In the genomic region with DNA sequence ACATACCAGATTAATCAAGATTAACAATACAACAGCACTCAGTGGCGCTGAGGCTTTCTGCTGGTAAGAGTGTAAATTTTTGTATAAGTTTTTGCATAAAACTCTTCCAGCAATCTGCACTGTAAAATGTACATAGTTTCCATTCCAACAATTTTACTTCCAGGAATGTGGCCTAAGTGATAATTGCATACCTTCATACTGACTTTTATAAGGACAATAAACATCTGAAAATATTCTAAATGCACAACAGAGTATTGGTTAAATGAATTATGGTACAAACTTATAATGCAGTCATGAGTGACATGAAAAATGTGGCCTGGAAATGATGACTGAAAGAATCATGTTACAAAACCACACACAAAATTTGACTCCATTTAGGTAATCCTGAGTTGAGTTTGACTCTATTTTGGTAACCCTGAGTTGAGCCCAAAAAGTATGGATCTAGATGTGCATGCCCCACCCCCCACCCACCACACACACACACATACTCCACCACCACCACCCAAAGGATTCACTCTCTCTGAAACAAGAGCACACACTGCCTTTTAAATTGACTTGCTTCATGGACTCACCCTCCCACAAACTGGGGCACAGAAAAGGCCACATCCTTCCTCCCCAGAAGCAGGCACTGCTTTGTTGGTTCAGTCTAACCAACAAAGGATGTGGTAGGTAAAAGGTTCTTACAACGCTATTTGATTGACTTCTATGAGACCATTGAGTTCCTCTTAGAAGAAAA, we compare ENCODE assay signal across 9 cellular contexts.
DNase-seq lines count a peak whose midpoint lies in the region; ATAC-seq, FAIRE-seq and TF ChIP-seq lines count a peak whose summit lies in the region.
"Had no signal": no experiment of that assay in that cellular context is flagged by ENCODE, and none has a peak within 500 bp of the region (broad histone marks: within the 10 kb centered on the region; RNA-seq: fewer than 3 reads in every experiment).

No MANE protein-coding gene starts in this region.

- H3K27me3 ChIP-seq in HepG2 (ENCODE audit: control insufficient read depth in 1 of 2, insufficient read depth in 2 of 2, low read length in 2 of 2) = no peaks in the 10 kb centered on the region

- TF ChIP-seq CTCF in HepG2 (CRISPR knock-in tag; IDR thresholded peaks at IDR 0.05) = no peak

- CTCF ChIA-PET in HepG2 (lab: Yijun Ruan, JAX; ENCODE audit: low intra/inter-chr PET ratio, low total read pairs) = no interaction called here

- no peak overlapping the region for H3K4me2 ChIP-seq in HepG2 (ENCODE audit: low read depth, low read length)

- in situ Hi-C loops in HepG2 (cut with HindIII; ENCODE audit: extremely low pct_ligation_motif_present, low pct_unique_long_range_greater_than_20kb) = no loop called here

- H3K36me3 ChIP-seq in HepG2 (replicated peaks in 1 of 2; ENCODE audit: control insufficient read depth in 1 of 2, insufficient read depth in 2 of 2, low read length in 2 of 2) = peaks cover 4 to 25% of the 10 kb centered on the region in 2 experiments; a peak in 4 of 5 replicates

- H3K9ac ChIP-seq in HepG2 (ENCODE audit: insufficient read depth, low read depth, low read length) = no peak overlapping the region

- no peak overlapping the region for H3K4me3 ChIP-seq in HepG2 (replicated peaks in 1 of 3; ENCODE audit: insufficient read depth in 1 of 3, low read depth in 2 of 3, low read length in 3 of 3)

- no peak overlapping the region for H2AFZ ChIP-seq in HepG2 (ENCODE audit: low read length)

- no peak for TF ChIP-seq POLR2A in HepG2 (IDR thresholded peaks at IDR 0.05; ENCODE audit: insufficient read depth in 1 of 2, low read depth in 2 of 2, low read length in 2 of 2)

- H3K27ac ChIP-seq in HepG2 (ENCODE audit: extremely low read length, insufficient read depth, low read length) = no peak overlapping the region
- H3K27ac ChIP-seq: 22Rv1 had no signal

- no TSS peak for BruUV-seq in HepG2 (replicated peaks; lab: Mats Ljungman, UMichigan)

- 98% methylated on average over 2 of the region's 2 CpGs for WGBS in HepG2 (ENCODE audit: low lambda C conversion rate)

- H3K79me2 ChIP-seq in HepG2 (ENCODE audit: insufficient read depth, low read length) = no peaks in the 10 kb centered on the region

- intact Hi-C loops in HepG2 (cut with micrococcal nuclease; ENCODE audit: unreplicated experiment) = no loop called here

- TF ChIP-seq EP300 in HepG2 (IDR thresholded peaks at IDR 0.05; ENCODE audit: low read depth in 2 of 2, low read length in 2 of 2) (no peak), HepG2 (CRISPR knock-in tag; IDR thresholded peaks at IDR 0.05; ENCODE audit: borderline replicate concordance) (no peak)

- FAIRE-seq in HepG2 (lab: Jason Lieb, UNC) = no peak

- ATAC-seq in HG03432 (IDR thresholded peaks at IDR 0.05; ENCODE audit: unreplicated experiment) (peak; percentile 63), esophagus mucosa (peak; percentile 48), HepG2 (no peak)

- DNase-seq in NCI-H2081 (lab: John Stamatoyannopoulos, UW) (peak; percentile 9 to 12), NCI-H2081 treated with DMSO at 0.1 percent for 48 hours (lab: John Stamatoyannopoulos, UW) (no peak), HepG2 (ENCODE audit: low spot score) (no peak), cerebellar nuclear complex (lab: John Stamatoyannopoulos, UW) (no peak)
- peak; percentile 30 to 36 for DNase-seq in activated CD4-positive, alpha-beta T cell treated with anti-CD3 and anti-CD28 coated beads for 24 hours (ENCODE audit: low read depth in 2 of 2)
- DNase-seq in stimulated activated CD8-positive, alpha-beta memory T cell treated with anti-CD3 and anti-CD28 coated beads, Interleukin-4, amount 100 ng/mL, for 1 hour (ENCODE audit: low read depth in 2 of 2, low spot score in 1 of 2) = peak; percentile 16 to 32

- POLR2A ChIA-PET in HepG2 (lab: Yijun Ruan, JAX) = no interaction called here

- H3K4me1 ChIP-seq in HepG2 (ENCODE audit: insufficient read depth, low read length) = peaks cover 12% of the 10 kb centered on the region

- H3K9me3 ChIP-seq in HepG2 (ENCODE audit: low read length) = no peaks in the 10 kb centered on the region

- TF ChIP-seq RAD21 in HepG2 (CRISPR knock-in tag; IDR thresholded peaks at IDR 0.05) = no peak

- no peaks in the 10 kb centered on the region for H4K20me1 ChIP-seq in HepG2 (ENCODE audit: insufficient read depth, low read length)

TF ChIP-seq in HepG2, 621 proteins besides CTCF, POLR2A, EP300 and RAD21 (continues in another document):
- TF ChIP-seq NRL (CRISPR knock-in tag; IDR thresholded peaks at IDR 0.05; ENCODE audit: borderline replicate concordance) (no peak), FLYWCH1 (CRISPR knock-in tag; IDR thresholded peaks at IDR 0.05) (no peak), ZBTB42 (CRISPR knock-in tag; IDR thresholded peaks at IDR 0.05) (no peak), ZNF572 (CRISPR knock-in tag; IDR thresholded peaks at IDR 0.05) (no peak), MTA1 (CRISPR knock-in tag; IDR thresholded peaks at IDR 0.05; ENCODE audit: borderline replicate concordance) (no peak), SNAI1 (CRISPR knock-in tag; IDR thresholded peaks at IDR 0.05; ENCODE audit: borderline replicate concordance) (no peak), SP4 (CRISPR knock-in tag; IDR thresholded peaks at IDR 0.05) (no peak), NFYB (CRISPR knock-in tag; IDR thresholded peaks at IDR 0.05) (no peak), IKZF4 (CRISPR knock-in tag; IDR thresholded peaks at IDR 0.05; ENCODE audit: borderline replicate concordance, low read depth, not compliant biosample characterization) (no peak), ZNF850 (CRISPR knock-in tag; conservative IDR thresholded peaks at IDR 0.05) (no peak), HNRNPH1 (optimal IDR thresholded peaks at IDR 0.05; ENCODE audit: low read depth, low read length) (no peak), ZNF333 (CRISPR knock-in tag; IDR thresholded peaks at IDR 0.05; ENCODE audit: borderline replicate concordance) (no peak)
- TF ChIP-seq, protein P1, sequence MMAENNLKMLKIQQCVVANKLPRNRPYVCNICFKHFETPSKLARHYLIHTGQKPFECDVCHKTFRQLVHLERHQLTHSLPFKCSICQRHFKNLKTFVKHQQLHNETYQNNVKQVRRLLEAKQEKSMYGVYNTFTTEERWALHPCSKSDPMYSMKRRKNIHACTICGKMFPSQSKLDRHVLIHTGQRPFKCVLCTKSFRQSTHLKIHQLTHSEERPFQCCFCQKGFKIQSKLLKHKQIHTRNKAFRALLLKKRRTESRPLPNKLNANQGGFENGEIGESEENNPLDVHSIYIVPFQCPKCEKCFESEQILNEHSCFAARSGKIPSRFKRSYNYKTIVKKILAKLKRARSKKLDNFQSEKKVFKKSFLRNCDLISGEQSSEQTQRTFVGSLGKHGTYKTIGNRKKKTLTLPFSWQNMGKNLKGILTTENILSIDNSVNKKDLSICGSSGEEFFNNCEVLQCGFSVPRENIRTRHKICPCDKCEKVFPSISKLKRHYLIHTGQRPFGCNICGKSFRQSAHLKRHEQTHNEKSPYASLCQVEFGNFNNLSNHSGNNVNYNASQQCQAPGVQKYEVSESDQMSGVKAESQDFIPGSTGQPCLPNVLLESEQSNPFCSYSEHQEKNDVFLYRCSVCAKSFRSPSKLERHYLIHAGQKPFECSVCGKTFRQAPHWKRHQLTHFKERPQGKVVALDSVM (CRISPR knock-in tag; IDR thresholded peaks at IDR 0.05) = no peak
- TF ChIP-seq, protein P2, sequence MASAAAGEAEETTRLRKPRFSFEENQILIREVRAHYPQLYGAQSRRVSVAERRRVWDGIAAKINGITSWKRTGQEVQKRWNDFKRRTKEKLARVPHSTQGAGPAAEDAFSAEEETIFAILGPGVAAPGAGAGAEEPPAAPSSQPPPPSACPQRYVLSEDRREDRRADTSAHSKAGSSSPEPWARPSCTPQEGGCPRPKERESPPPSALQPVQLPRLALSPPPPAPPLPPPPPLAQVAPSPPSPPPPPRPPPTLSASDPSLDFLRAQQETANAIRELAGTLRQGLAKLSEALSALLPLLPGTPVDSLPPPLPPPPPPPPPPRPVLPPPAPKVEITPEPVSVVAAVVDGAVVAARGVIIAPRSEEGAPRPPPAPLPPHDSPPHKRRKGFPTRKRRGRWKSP (CRISPR knock-in tag; IDR thresholded peaks at IDR 0.05) = no peak
- TF ChIP-seq, protein P3, sequence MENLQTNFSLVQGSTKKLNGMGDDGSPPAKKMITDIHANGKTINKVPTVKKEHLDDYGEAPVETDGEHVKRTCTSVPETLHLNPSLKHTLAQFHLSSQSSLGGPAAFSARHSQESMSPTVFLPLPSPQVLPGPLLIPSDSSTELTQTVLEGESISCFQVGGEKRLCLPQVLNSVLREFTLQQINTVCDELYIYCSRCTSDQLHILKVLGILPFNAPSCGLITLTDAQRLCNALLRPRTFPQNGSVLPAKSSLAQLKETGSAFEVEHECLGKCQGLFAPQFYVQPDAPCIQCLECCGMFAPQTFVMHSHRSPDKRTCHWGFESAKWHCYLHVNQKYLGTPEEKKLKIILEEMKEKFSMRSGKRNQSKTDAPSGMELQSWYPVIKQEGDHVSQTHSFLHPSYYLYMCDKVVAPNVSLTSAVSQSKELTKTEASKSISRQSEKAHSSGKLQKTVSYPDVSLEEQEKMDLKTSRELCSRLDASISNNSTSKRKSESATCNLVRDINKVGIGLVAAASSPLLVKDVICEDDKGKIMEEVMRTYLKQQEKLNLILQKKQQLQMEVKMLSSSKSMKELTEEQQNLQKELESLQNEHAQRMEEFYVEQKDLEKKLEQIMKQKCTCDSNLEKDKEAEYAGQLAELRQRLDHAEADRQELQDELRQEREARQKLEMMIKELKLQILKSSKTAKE (CRISPR knock-in tag; IDR thresholded peaks at IDR 0.05; ENCODE audit: borderline replicate concordance) = no peak

Comparison
In these comparisons a context has a peak if more than half of its experiments do, and no peak if none do; other contexts are left out.
1. DNase-seq: peak in NCI-H2081 (2 of 2), activated CD4-positive, alpha-beta T cell treated with anti-CD3 and anti-CD28 coated beads for 24 hours (2 of 2) and stimulated activated CD8-positive, alpha-beta memory T cell treated with anti-CD3 and anti-CD28 coated beads, Interleukin-4, amount 100 ng/mL, for 1 hour (2 of 2); none in NCI-H2081 treated with DMSO at 0.1 percent for 48 hours (single experiment), HepG2 (single experiment) and cerebellar nuclear complex (0 of 2).